ENCODE assay signal across 8 cellular contexts in genomic region chr19:2084993-2085720, GRCh38. TPM values are rescaled to one million over a fixed set of nuclear protein-coding genes. Genes with fewer than 3 reads are reported as not detected.
DNase-seq lines count a peak whose midpoint lies in the region; ATAC-seq lines count a peak whose summit lies in the region.

No MANE protein-coding gene starts in this region.

- H3K27me3 Mint-ChIP-seq in activated naive CD4-positive, alpha-beta T cell treated with anti-CD3 and anti-CD28 coated beads for 36 hours (ENCODE audit: low read depth), result no peaks in the 10 kb centered on the region

- H3K4me1 Mint-ChIP-seq in activated naive CD4-positive, alpha-beta T cell treated with anti-CD3 and anti-CD28 coated beads for 36 hours (ENCODE audit: low read depth), result peaks cover 65% of the 10 kb centered on the region

- no peaks in the 10 kb centered on the region for H3K9me3 Mint-ChIP-seq in activated naive CD4-positive, alpha-beta T cell treated with anti-CD3 and anti-CD28 coated beads for 36 hours

- intact Hi-C loops in activated naive CD4-positive, alpha-beta T cell treated with anti-CD3 and anti-CD28 coated beads for 36 hours (cut with micrococcal nuclease), result loop anchor here (1.0 to 5.0 kb wide), 5 partner anchors 11 to 68 kb away; partner anchors contain the start of genes AP3D1, BTBD2, IZUMO4 and MKNK2

- H3K27ac Mint-ChIP-seq in activated naive CD4-positive, alpha-beta T cell treated with anti-CD3 and anti-CD28 coated beads for 36 hours, result peak overlapping the region; percentile 98

- peak; percentile 32 for ATAC-seq in HG02763 (IDR thresholded peaks at IDR 0.05; ENCODE audit: unreplicated experiment)

- peak overlapping the region; percentile 93 for H3K4me3 Mint-ChIP-seq in activated naive CD4-positive, alpha-beta T cell treated with anti-CD3 and anti-CD28 coated beads for 36 hours

- peaks cover 48% of the 10 kb centered on the region for H3K36me3 Mint-ChIP-seq in activated naive CD4-positive, alpha-beta T cell treated with anti-CD3 and anti-CD28 coated beads for 36 hours (ENCODE audit: low read depth)

- CTCF ChIA-PET in activated naive CD4-positive, alpha-beta T cell treated with anti-CD3 and anti-CD28 coated beads for 36 hours (lab: Charles Lee), result interaction anchor here (0.6 to 1.8 kb wide), 3 partner anchors 18 to 1096 kb away, joined by 3 to 6 read pairs (median 3); no protein-coding TSS in a partner anchor

- peak; percentile 58 for DNase-seq in EL
- DNase-seq in SKM-1 (lab: John Stamatoyannopoulos, UW; ENCODE audit: unreplicated experiment), result peak; percentile 81
- peak; percentile 97 for DNase-seq in activated naive CD4-positive, alpha-beta T cell treated with anti-CD3 and anti-CD28 coated beads for 36 hours
- DNase-seq in kidney tubule cell (ENCODE audit: low spot score), result peak; percentile 79
- peak; percentile 90 for DNase-seq in stimulated activated CD8-positive, alpha-beta memory T cell treated with anti-CD3 and anti-CD28 coated beads, Interleukin-12 subunit alpha, Interleukin-12 subunit beta, amount 100 ng/mL, for 24 hours (ENCODE audit: extremely low read depth)
- DNase-seq in cerebellum (ENCODE audit: low spot score), result no peak
- DNase-seq in NCI-H524 (lab: John Stamatoyannopoulos, UW), result no peak

RNA-seq across cellular contexts. Expression of gene MOB3A, which starts 11.0 kb away (rescaled TPM):
- total RNA-seq in activated naive CD4-positive, alpha-beta T cell treated with anti-CD3 and anti-CD28 coated beads for 36 hours, result 10 to 100 TPM; 43.7 to 44.1 TPM
- 14.8 TPM for total RNA-seq in cerebellum

RNA-seq across cellular contexts. Expression of gene IZUMO4, which starts 11.6 kb away (rescaled TPM):
- 10 to 100 TPM; 13.1 to 14.2 TPM for total RNA-seq in activated naive CD4-positive, alpha-beta T cell treated with anti-CD3 and anti-CD28 coated beads for 36 hours
- 4.4 TPM for total RNA-seq in cerebellum

RNA-seq across cellular contexts. Expression of gene MKNK2, which starts 34.1 kb away (rescaled TPM):
- 100 to 1,000 TPM; 155 to 157 TPM for total RNA-seq in activated naive CD4-positive, alpha-beta T cell treated with anti-CD3 and anti-CD28 coated beads for 36 hours
- 19.7 TPM for total RNA-seq in cerebellum

Comparison
In these comparisons a context has a peak if more than half of its experiments do, and no peak if none do; other contexts are left out.
1. DNase-seq: peak in EL (single experiment), SKM-1 (single experiment), activated naive CD4-positive, alpha-beta T cell treated with anti-CD3 and anti-CD28 coated beads for 36 hours (single experiment), kidney tubule cell (single experiment) and stimulated activated CD8-positive, alpha-beta memory T cell treated with anti-CD3 and anti-CD28 coated beads, Interleukin-12 subunit alpha, Interleukin-12 subunit beta, amount 100 ng/mL, for 24 hours (single experiment); none in cerebellum (single experiment) and NCI-H524 (0 of 2).